In genomic region chrX:14675500-14675899, GRCh38 we compare ENCODE assay signal across 22 cellular contexts.
"Had no signal": no experiment of that assay in that cellular context is flagged by ENCODE, and none has a peak within 500 bp of the region (broad histone marks: within the 10 kb centered on the region; RNA-seq: fewer than 3 reads in every experiment).

No MANE protein-coding gene starts in this region.

- DNase-seq: activated CD4-positive, alpha-beta T cell treated with anti-CD3 and anti-CD28 coated beads for 48 hours; activated CD4-positive, alpha-beta T cell treated with anti-CD3 and anti-CD28 coated beads, Interleukin-2, amount 50 U/mL, for 4 hours; activated CD4-positive, CD25-positive, alpha-beta regulatory T cell treated with anti-CD3 and anti-CD28 coated beads, Interleukin-2, amount 50 U/mL, for 72 hours; activated CD8-positive, alpha-beta memory T cell treated with anti-CD3 and anti-CD28 coated beads, Interleukin-2, amount 50 U/mL, for 48 hours; activated CD8-positive, alpha-beta T cell treated with anti-CD3 and anti-CD28 coated beads, Interleukin-2, amount 10 ng/mL, durations not matched to agents 7 days and 5 days; activated naive CD4-positive, alpha-beta T cell; activated T-cell treated with anti-CD3 and anti-CD28 coated beads, Interleukin-2, amount 50 U/mL, for 1 hour; aorta; body of pancreas; central memory CD4-positive, alpha-beta T cell; Kasumi-1; NCI-H1436; NCI-H187 treated with DMSO at 0.1 percent for 48 hours; NCI-H2107; NCI-H524 treated with DMSO at 0.1 percent for 48 hours; NCI-H774; PC-3; SHP77 treated with DMSO at 0.1 percent for 48 hours; T-helper 17 cell; T-helper 9 cell had no signal

- ATAC-seq: activated CD8-positive, alpha-beta T cell treated with anti-CD3 and anti-CD28 coated beads, Interleukin-2, amount 10 ng/mL, durations not matched to agents 7 days and 5 days; body of pancreas; K562; PC-3; T-helper 17 cell; WTC11 had no signal

- H3K4me3 ChIP-seq: body of pancreas, K562 had no signal

- H3K9me3 ChIP-seq: body of pancreas had no signal

- H3K4me1 ChIP-seq: body of pancreas had no signal
